In genomic region chr14:86790408-86791364, GRCh38 we compare ENCODE assay signal across 16 cellular contexts.
A peak's percentile ranks its signal among the peaks of the same experiment; 100 is the strongest.
DNase-seq lines count a peak whose midpoint lies in the region; ATAC-seq and TF ChIP-seq lines count a peak whose summit lies in the region.
"Had no signal": no experiment of that assay in that cellular context is flagged by ENCODE, and none has a peak within 500 bp of the region (broad histone marks: within the 10 kb centered on the region; RNA-seq: fewer than 3 reads in every experiment).

No MANE protein-coding gene starts in this region.

- H3K27ac Mint-ChIP-seq in chondrocyte (ENCODE audit: unreplicated experiment) (no peak overlapping the region), nephron (peak overlapping the region in 2 of 3 experiments; percentile 62 to 93)
- H3K27ac Mint-ChIP-seq: natural killer cell, progenitor cell of endocrine pancreas had no signal

- H3K9me3 Mint-ChIP-seq in chondrocyte (ENCODE audit: low read depth) (peaks cover 4% of the 10 kb centered on the region), nephron (peaks cover 14% of the 10 kb centered on the region)

- no peak for TF ChIP-seq POLR2A in GM18505 (IDR thresholded peaks at IDR 0.05; ENCODE audit: borderline replicate concordance, extremely low read depth, insufficient read depth, insufficient read length)

- H3K4me3 Mint-ChIP-seq in chondrocyte (ENCODE audit: unreplicated experiment) (no peak overlapping the region), nephron (no peak overlapping the region)
- H3K4me3 Mint-ChIP-seq: natural killer cell had no signal

- TF ChIP-seq CTCF in chondrocyte (IDR thresholded peaks at IDR 0.05) (peak; percentile 24), nephron (IDR thresholded peaks at IDR 0.05; ENCODE audit: unreplicated experiment in 3 of 3) (no peak)

- H3K36me3 Mint-ChIP-seq in chondrocyte (ENCODE audit: low read depth) (no peaks in the 10 kb centered on the region), nephron (ENCODE audit: low read depth) (no peaks in the 10 kb centered on the region)
- H3K36me3 Mint-ChIP-seq: natural killer cell had no signal

- peak; percentile 10 for DNase-seq in DMS53 (lab: John Stamatoyannopoulos, UW)
- DNase-seq in DMS53 treated with DMSO at 0.1 percent for 48 hours (lab: John Stamatoyannopoulos, UW; ENCODE audit: unreplicated experiment): no peak
- DNase-seq in NAMALWA (ENCODE audit: low spot score): peak; percentile 5
- DNase-seq in chondrocyte (ENCODE audit: low spot score): no peak
- no peak for DNase-seq in HCEC 1CT
- DNase-seq: activated CD4-positive, CD25-positive, alpha-beta regulatory T cell treated with anti-CD3 and anti-CD28 coated beads, Interleukin-2, amount 50 U/mL, for 72 hours; activated gamma-delta T cell treated with Interleukin-2 at 50 U/mL for 16 hours; MV-4-11; natural killer cell; spleen; stimulated activated naive CD4-positive, alpha-beta T cell had no signal

- ATAC-seq in GM18867 (IDR thresholded peaks at IDR 0.05; ENCODE audit: unreplicated experiment) (no peak), GM18505 (IDR thresholded peaks at IDR 0.05; ENCODE audit: unreplicated experiment) (no peak)
- ATAC-seq: A549, natural killer cell had no signal

- H3K27me3 Mint-ChIP-seq in chondrocyte (ENCODE audit: low read depth): no peaks in the 10 kb centered on the region
- no peaks in the 10 kb centered on the region for H3K27me3 Mint-ChIP-seq in nephron (ENCODE audit: low read depth)
- H3K27me3 Mint-ChIP-seq: progenitor cell of endocrine pancreas had no signal

- H3K4me1 Mint-ChIP-seq in chondrocyte (ENCODE audit: low read depth): peaks cover 14% of the 10 kb centered on the region
- H3K4me1 Mint-ChIP-seq in nephron: peaks cover 27% of the 10 kb centered on the region
- H3K4me1 Mint-ChIP-seq: natural killer cell had no signal

Comparison
In these comparisons a context has a peak if more than half of its experiments do, and no peak if none do; other contexts are left out.
1. DNase-seq: peak in DMS53 (single experiment) and NAMALWA (single experiment); none in DMS53 treated with DMSO at 0.1 percent for 48 hours (single experiment), chondrocyte (single experiment) and HCEC 1CT (single experiment).